ENCODE assay signal across 18 cellular contexts in genomic region chr19:55372316-55373081, GRCh38. TPM values are rescaled to one million over a fixed set of nuclear protein-coding genes. Genes with fewer than 3 reads are reported as not detected.
DNase-seq lines count a peak whose midpoint lies in the region; ATAC-seq and TF ChIP-seq lines count a peak whose summit lies in the region.
"Had no signal": no experiment of that assay in that cellular context is flagged by ENCODE, and none has a peak within 500 bp of the region (broad histone marks: within the 10 kb centered on the region; RNA-seq: fewer than 3 reads in every experiment).

No MANE protein-coding gene starts in this region.

- DNase-seq in HFFc6 = peak; percentile 63
- peak; percentile 31 for DNase-seq in activated CD8-positive, alpha-beta memory T cell treated with anti-CD3 and anti-CD28 coated beads, Interleukin-2, amount 50 U/mL, for 4 hours
- peak; percentile 39 for DNase-seq in left kidney (ENCODE audit: low read depth, low spot score)
- DNase-seq in COR-L47 (lab: John Stamatoyannopoulos, UW) = no peak
- no peak for DNase-seq in GDM1 (lab: John Stamatoyannopoulos, UW)
- DNase-seq: activated CD4-positive, alpha-beta T cell treated with anti-CD3 and anti-CD28 coated beads for 4 hours; effector CD8-positive, alpha-beta T cell; heart left ventricle; NCI-H1048; NCI-H524; SHP77 treated with DMSO at 0.1 percent for 48 hours; stomach had no signal

- no peak overlapping the region for H3K27ac ChIP-seq in BLaER1 treated with 17β-estradiol and CSF1 and Interleukin-3, amounts not matched to agents 10 nM and 100 nM
- H3K27ac ChIP-seq: heart left ventricle, stomach had no signal

- no peaks in the 10 kb centered on the region for H3K36me3 ChIP-seq in BLaER1 treated with 17β-estradiol and CSF1 and Interleukin-3, amounts not matched to agents 10 nM and 100 nM
- H3K36me3 ChIP-seq: heart left ventricle, stomach had no signal

- peaks cover 4% of the 10 kb centered on the region; the same call in 1 of the 2 replicates for H3K36me3 Mint-ChIP-seq in HFFc6 (ENCODE audit: low read depth)

- H3K27ac Mint-ChIP-seq in HFFc6 = peak overlapping the region; percentile 90

- TF ChIP-seq CTCF in HFFc6 (IDR thresholded peaks at IDR 0.05) = no peak

- H3K4me3 Mint-ChIP-seq in HFFc6 = 0 out of 2 replicates have a peak overlapping the region, but pooled peaks have one; percentile 26

- H3K27me3 ChIP-seq in BLaER1 treated with 17β-estradiol and CSF1 and Interleukin-3, amounts not matched to agents 10 nM and 100 nM = peaks cover 73 to 95% (median 88%) of the 10 kb centered on the region in 11 experiments

- H3K4me1 ChIP-seq in BLaER1 treated with 17β-estradiol and CSF1 and Interleukin-3, amounts not matched to agents 10 nM and 100 nM = peaks cover 12 to 36% (median 25%) of the 10 kb centered on the region in 10 experiments; a peak in 18 of 20 replicates

- H3K4me1 Mint-ChIP-seq in HFFc6 (ENCODE audit: low read depth) = peaks cover 28% of the 10 kb centered on the region

- H3K9ac ChIP-seq in BLaER1 treated with 17β-estradiol and CSF1 and Interleukin-3, amounts not matched to agents 10 nM and 100 nM = peak overlapping the region in 4 of 11 experiments; percentile 9 to 46 (median 24); a peak in 1 of 22 replicates

- peak overlapping the region in 10 of 11 experiments; percentile 1 to 55 (median 43); a peak in 14 of 22 replicates for H3K4me2 ChIP-seq in BLaER1 treated with 17β-estradiol and CSF1 and Interleukin-3, amounts not matched to agents 10 nM and 100 nM

- H3K27me3 Mint-ChIP-seq in HFFc6 (ENCODE audit: insufficient read depth) = no peaks in the 10 kb centered on the region; the same call in 1 of the 2 replicates

- no peak for ATAC-seq in HG02571 (IDR thresholded peaks at IDR 0.05; ENCODE audit: unreplicated experiment)
- ATAC-seq in GM18517 (IDR thresholded peaks at IDR 0.05; ENCODE audit: unreplicated experiment) = no peak
- ATAC-seq: heart left ventricle had no signal

- no peaks in the 10 kb centered on the region for H3K9me3 ChIP-seq in BLaER1 treated with 17β-estradiol and CSF1 and Interleukin-3, amounts not matched to agents 10 nM and 100 nM (replicated peaks in 1 of 11)
- H3K9me3 ChIP-seq: heart left ventricle, stomach had no signal

- no peaks in the 10 kb centered on the region for H3K9me3 Mint-ChIP-seq in HFFc6

- H4K20me1 ChIP-seq in BLaER1 treated with 17β-estradiol and CSF1 and Interleukin-3, amounts not matched to agents 10 nM and 100 nM = peaks cover 0 to 27% (median 7%) of the 10 kb centered on the region in 11 experiments; a peak in 11 of 22 replicates

- no peak overlapping the region for H3K4me3 ChIP-seq in BLaER1 treated with 17β-estradiol and CSF1 and Interleukin-3, amounts not matched to agents 10 nM and 100 nM
- H3K4me3 ChIP-seq: heart left ventricle, lung, stomach had no signal

RNA-seq across cellular contexts. Expression of gene IL11, which starts 2.2 kb away (rescaled TPM):
- total RNA-seq in HFFc6 (2021; fragmentation: NEBNext Ultra II Directional; extraction: Animal tissue kit (Norgen Biotek cat#: 25700)) = 10 to 100 TPM; 22.2 to 43.4 (median 36.1) TPM
- total RNA-seq: posterior vena cava had no signal

RNA-seq across cellular contexts. Expression of gene TMEM190, which starts 4.1 kb away (rescaled TPM):
- total RNA-seq in HFFc6 (2021; fragmentation: NEBNext Ultra II Directional; extraction: Animal tissue kit (Norgen Biotek cat#: 25700)) = 1 to 10 TPM in 1 of 6 experiments, under 1 TPM in 2, not detected in 3; 0.33 to 1.1 (median 0.61) TPM
- total RNA-seq: CD8-positive, alpha-beta memory T cell; heart left ventricle; posterior vena cava; stomach had no signal

RNA-seq across cellular contexts. Expression of gene GARIN5B, which starts 9.4 kb away (rescaled TPM):
- under 1 TPM in 1 of 6 experiments, not detected in 5; 0.05 TPM for total RNA-seq in HFFc6 (2021; fragmentation: NEBNext Ultra II Directional; extraction: Animal tissue kit (Norgen Biotek cat#: 25700))
- total RNA-seq: CD8-positive, alpha-beta memory T cell; heart left ventricle; posterior vena cava; stomach had no signal

RNA-seq across cellular contexts. Expression of gene TMEM238, which starts 11.6 kb away (rescaled TPM):
- total RNA-seq in HFFc6 (2021; fragmentation: NEBNext Ultra II Directional; extraction: Animal tissue kit (Norgen Biotek cat#: 25700)) = 1 to 10 TPM in 2 of 6 experiments, under 1 TPM in 4; 0.26 to 2.4 (median 0.64) TPM

RNA-seq across cellular contexts. Expression of gene RPL28, which starts 13.2 kb away (rescaled TPM):
- total RNA-seq in HFFc6 (2021; fragmentation: NEBNext Ultra II Directional; extraction: Animal tissue kit (Norgen Biotek cat#: 25700)) = 1,000 to 10,000 TPM; 2,082 to 2,537 (median 2,362) TPM

Comparison
In these comparisons a context has a peak if more than half of its experiments do, and no peak if none do; other contexts are left out.
1. DNase-seq: peak in HFFc6 (single experiment), activated CD8-positive, alpha-beta memory T cell treated with anti-CD3 and anti-CD28 coated beads, Interleukin-2, amount 50 U/mL, for 4 hours (single experiment) and left kidney (single experiment); none in COR-L47 (single experiment) and GDM1 (single experiment).